9 cellular contexts compared by ENCODE assay signal in genomic region chr9:76419782-76420380, GRCh38. TPM values are rescaled to one million over a fixed set of nuclear protein-coding genes. Genes with fewer than 3 reads are reported as not detected.
DNase-seq lines count a peak whose midpoint lies in the region; ATAC-seq and TF ChIP-seq lines count a peak whose summit lies in the region.
"Had no signal": no experiment of that assay in that cellular context is flagged by ENCODE, and none has a peak within 500 bp of the region (broad histone marks: within the 10 kb centered on the region; RNA-seq: fewer than 3 reads in every experiment).

No MANE protein-coding gene starts in this region.

- DNase-seq in NCI-H510A treated with DMSO at 0.1 percent for 48 hours (lab: John Stamatoyannopoulos, UW) (peak; percentile 11), NCI-H510A (lab: John Stamatoyannopoulos, UW) (no peak), NCI-H146 (lab: John Stamatoyannopoulos, UW) (peak; percentile 5), erythroblast (lab: John Stamatoyannopoulos, UW) (peak; percentile 19 to 44), thoracic aorta (ENCODE audit: low spot score) (no peak), GF-D8 (lab: John Stamatoyannopoulos, UW) (no peak)
- DNase-seq: SHP77 treated with DMSO at 0.1 percent for 48 hours had no signal

- peak; percentile 31 for TF ChIP-seq CTCF in thoracic aorta (IDR thresholded peaks at IDR 0.05)

- H3K4me3 ChIP-seq in thoracic aorta = no peak overlapping the region

- H3K27me3 ChIP-seq in thoracic aorta (replicated peaks; ENCODE audit: insufficient read depth) = no peaks in the 10 kb centered on the region

- no peaks in the 10 kb centered on the region for H3K36me3 ChIP-seq in thoracic aorta

- no peak overlapping the region for H3K27ac ChIP-seq in thoracic aorta

- no peaks in the 10 kb centered on the region for H3K9me3 ChIP-seq in thoracic aorta

- no peak for ATAC-seq in thoracic aorta (ENCODE audit: insufficient number of reproducible peaks, low FRiP score, low read depth)
- no peak for ATAC-seq in HG03025 (IDR thresholded peaks at IDR 0.05; ENCODE audit: low FRiP score, unreplicated experiment)
- no peak for ATAC-seq in HG02763 (IDR thresholded peaks at IDR 0.05; ENCODE audit: unreplicated experiment)

- H3K4me1 ChIP-seq in thoracic aorta (ENCODE audit: control insufficient read depth in 1 of 2, low read depth in 2 of 2) = no peaks in the 10 kb centered on the region

- no peak for TF ChIP-seq POLR2A in erythroblast (IDR thresholded peaks at IDR 0.05; ENCODE audit: low read length)

RNA-seq across cellular contexts. Expression of gene RFK, which starts 25.7 kb away (rescaled TPM):
- total RNA-seq in thoracic aorta = 10 to 100 TPM; 21.6 to 33.4 TPM

RNA-seq across cellular contexts. Expression of gene GCNT1, which starts 39.1 kb away (rescaled TPM):
- 10 to 100 TPM; 17.1 to 24.1 TPM for total RNA-seq in thoracic aorta

Comparison
In these comparisons a context has a peak if more than half of its experiments do, and no peak if none do; other contexts are left out.
1. DNase-seq: peak in NCI-H510A treated with DMSO at 0.1 percent for 48 hours (single experiment), NCI-H146 (single experiment) and erythroblast (2 of 2); none in NCI-H510A (single experiment), thoracic aorta (single experiment) and GF-D8 (single experiment).